In genomic region chr1:52404975-52405338, GRCh38 we compare ENCODE assay signal across 1 cellular context.
TF ChIP-seq lines count a peak whose summit lies in the region.

No MANE protein-coding gene starts in this region.

TF ChIP-seq in WTC11, 78 proteins besides CTCF, POLR2A, EP300 and RAD21 (continued from another document):
- TF ChIP-seq FOXP4 (CRISPR knock-in tag; IDR thresholded peaks at IDR 0.05) (no peak), EMX1 (CRISPR knock-in tag; IDR thresholded peaks at IDR 0.05) (no peak), MLX (CRISPR knock-in tag; IDR thresholded peaks at IDR 0.05) (no peak), FOXK1 (CRISPR knock-in tag; IDR thresholded peaks at IDR 0.05) (no peak)
